In genomic region chr2:172555522-172556283, GRCh38 we compare ENCODE assay signal across 8 cellular contexts. TPM values are rescaled to one million over a fixed set of nuclear protein-coding genes. Genes with fewer than 3 reads are reported as not detected.
DNase-seq lines count a peak whose midpoint lies in the region; ATAC-seq and TF ChIP-seq lines count a peak whose summit lies in the region.

Gene PDK1, plus strand, starts transcription at chr2:172556090. Its CDS starts 61 bp downstream, at chr2:172556151.

- no peaks in the 10 kb centered on the region for H3K9me3 ChIP-seq in esophagus (ENCODE audit: control insufficient read depth in 2 of 2, insufficient read depth in 1 of 2, low read depth in 1 of 2, low read length in 1 of 2)
- no peaks in the 10 kb centered on the region for H3K9me3 ChIP-seq in muscle layer of duodenum (ENCODE audit: control insufficient read depth in 1 of 2, low read length in 2 of 2)

- H3K27me3 ChIP-seq in esophagus (ENCODE audit: control insufficient read depth in 1 of 2, insufficient read depth in 2 of 2, low read length in 2 of 2) (no peaks in the 10 kb centered on the region), muscle layer of duodenum (ENCODE audit: low read depth, low read length) (no peaks in the 10 kb centered on the region)

- H3K4me3 ChIP-seq in esophagus (ENCODE audit: low read depth in 1 of 2, low read length in 2 of 2) (peak within 1 kb of the TSS; percentile 66 to 79), muscle layer of duodenum (ENCODE audit: low read depth in 1 of 2, low read length in 2 of 2) (peak within 1 kb of the TSS; percentile 77 to 89)

- peaks cover 0 to 2% of the 10 kb centered on the region in 2 donors for H3K36me3 ChIP-seq in esophagus (ENCODE audit: control insufficient read depth in 2 of 2, insufficient read depth in 2 of 2, low read length in 1 of 2)
- H3K36me3 ChIP-seq in muscle layer of duodenum (ENCODE audit: control insufficient read depth in 1 of 2, insufficient read depth in 2 of 2, low read length in 2 of 2): peaks cover 0 to 3% of the 10 kb centered on the region in 2 donors

- peaks cover 0 to 3% of the 10 kb centered on the region in 2 donors for H3K4me1 ChIP-seq in esophagus (ENCODE audit: control insufficient read depth in 2 of 2, insufficient read depth in 2 of 2, low read length in 1 of 2)
- H3K4me1 ChIP-seq in muscle layer of duodenum (ENCODE audit: control insufficient read depth in 1 of 2, insufficient read depth in 2 of 2, low read length in 2 of 2): peaks cover 0 to 10% of the 10 kb centered on the region in 2 donors

- H3K4me3 Mint-ChIP-seq in activated T-cell treated with anti-CD3 and anti-CD28 coated beads, Interleukin-2, amount 50 U/mL, for 24 hours: peak within 1 kb of the TSS; percentile 90

- 0 to 1% methylated on average over 64 to 88 of the region's 88 CpGs for WGBS in esophagus, 2 donors

- no peak; the same call in 1 of the 2 replicates for TF ChIP-seq EP300 in Ishikawa (IDR thresholded peaks at IDR 0.05; ENCODE audit: borderline replicate concordance)

- peaks cover 65% of the 10 kb centered on the region for H3K4me1 Mint-ChIP-seq in activated T-cell treated with anti-CD3 and anti-CD28 coated beads, Interleukin-2, amount 50 U/mL, for 24 hours (ENCODE audit: low read depth)

- H3K9me3 Mint-ChIP-seq in activated T-cell treated with anti-CD3 and anti-CD28 coated beads, Interleukin-2, amount 50 U/mL, for 24 hours: peaks cover 1% of the 10 kb centered on the region

- H3K27ac Mint-ChIP-seq in activated T-cell treated with anti-CD3 and anti-CD28 coated beads, Interleukin-2, amount 50 U/mL, for 24 hours: peak within 1 kb of the TSS; percentile 97

- H3K36me3 Mint-ChIP-seq in activated T-cell treated with anti-CD3 and anti-CD28 coated beads, Interleukin-2, amount 50 U/mL, for 24 hours (ENCODE audit: low read depth): peaks cover 38% of the 10 kb centered on the region

- DNase-seq in DMS153 treated with DMSO at 0.1 percent for 48 hours (lab: John Stamatoyannopoulos, UW; ENCODE audit: unreplicated experiment): peak; percentile 91
- peak; percentile 96 for DNase-seq in activated T-cell treated with anti-CD3 and anti-CD28 coated beads, Interleukin-2, amount 50 U/mL, for 24 hours
- peak; percentile 78 to 88 for DNase-seq in stimulated activated CD8-positive, alpha-beta memory T cell treated with anti-CD3 and anti-CD28 coated beads, Interleukin-7, amount 100 ng/mL, for 4 hours (ENCODE audit: low read depth in 2 of 2)

- no peaks in the 10 kb centered on the region for H3K27me3 Mint-ChIP-seq in activated T-cell treated with anti-CD3 and anti-CD28 coated beads, Interleukin-2, amount 50 U/mL, for 24 hours

- ATAC-seq in GM21619 (IDR thresholded peaks at IDR 0.05; ENCODE audit: unreplicated experiment): peak; percentile 85

- TF ChIP-seq RAD21 in Ishikawa (IDR thresholded peaks at IDR 0.05; ENCODE audit: low read depth): no peak

- H3K27ac ChIP-seq in esophagus (ENCODE audit: low read depth in 2 of 2, low read length in 1 of 2): peak within 1 kb of the TSS; percentile 96 to 98
- peak within 1 kb of the TSS; percentile 54 for H3K27ac ChIP-seq in muscle layer of duodenum (ENCODE audit: low read length)

TF ChIP-seq in Ishikawa, 13 proteins besides CTCF, POLR2A, EP300 and RAD21 (continues in another document):
- TF ChIP-seq TEAD4 (IDR thresholded peaks at IDR 0.05): 0 out of 2 replicates have a peak, but pooled peaks have one; percentile 7
- TF ChIP-seq CEBPB (IDR thresholded peaks at IDR 0.05): no peak
- peak; percentile 78; the same call in 1 of the 2 replicates for TF ChIP-seq MAX (IDR thresholded peaks at IDR 0.05)
- TF ChIP-seq ZBTB7A (IDR thresholded peaks at IDR 0.05; ENCODE audit: low read depth): no peak
- TF ChIP-seq YY1 (IDR thresholded peaks at IDR 0.05; ENCODE audit: low read depth): no peak
- no peak for TF ChIP-seq TCF12 (IDR thresholded peaks at IDR 0.05; ENCODE audit: low read depth)
- no peak for TF ChIP-seq NFIC (IDR thresholded peaks at IDR 0.05)
- no peak for TF ChIP-seq USF1 (IDR thresholded peaks at IDR 0.05)
- no peak for TF ChIP-seq CREB1 (IDR thresholded peaks at IDR 0.05; ENCODE audit: low read depth)
- TF ChIP-seq REST (IDR thresholded peaks at IDR 0.05; ENCODE audit: low read depth): no peak

TF ChIP-seq in PFSK-1, 5 proteins besides CTCF, POLR2A, EP300 and RAD21:
- TF ChIP-seq TAF1 (IDR thresholded peaks at IDR 0.05; ENCODE audit: borderline replicate concordance, insufficient read depth, low read length) (0 out of 2 replicates have a peak, but pooled peaks have one; percentile 62), SIN3A (IDR thresholded peaks at IDR 0.05; ENCODE audit: borderline replicate concordance, insufficient read depth, low read length) (no peak), FOXP2 (optimal IDR thresholded peaks at IDR 0.05; ENCODE audit: borderline replicate concordance, extremely low read depth, extremely low read length, insufficient read depth) (peak; percentile 29), REST (IDR thresholded peaks at IDR 0.05; ENCODE audit: insufficient read depth in 1 of 2, low read depth in 2 of 2, low read length in 2 of 2) (no peak), POLR2AphosphoS5 (IDR thresholded peaks at IDR 0.05; ENCODE audit: low read depth, low read length) (peak; percentile 92)

RNA-seq across cellular contexts. Expression of gene PDK1, which starts in this region (rescaled TPM):
- polyA plus RNA-seq in PFSK-1 (2012; ENCODE audit: insufficient read length, low read depth): 4.5 TPM
- 1 to 10 TPM; 3.7 to 5.4 TPM for polyA plus RNA-seq in esophagus

Comparison
In these comparisons a context has a peak if more than half of its experiments do, and no peak if none do; other contexts are left out.
1. Peak in every context shown above with its lines: DNase-seq, ATAC-seq, H3K4me3 ChIP-seq and H3K27ac ChIP-seq.